In the genomic region with DNA sequence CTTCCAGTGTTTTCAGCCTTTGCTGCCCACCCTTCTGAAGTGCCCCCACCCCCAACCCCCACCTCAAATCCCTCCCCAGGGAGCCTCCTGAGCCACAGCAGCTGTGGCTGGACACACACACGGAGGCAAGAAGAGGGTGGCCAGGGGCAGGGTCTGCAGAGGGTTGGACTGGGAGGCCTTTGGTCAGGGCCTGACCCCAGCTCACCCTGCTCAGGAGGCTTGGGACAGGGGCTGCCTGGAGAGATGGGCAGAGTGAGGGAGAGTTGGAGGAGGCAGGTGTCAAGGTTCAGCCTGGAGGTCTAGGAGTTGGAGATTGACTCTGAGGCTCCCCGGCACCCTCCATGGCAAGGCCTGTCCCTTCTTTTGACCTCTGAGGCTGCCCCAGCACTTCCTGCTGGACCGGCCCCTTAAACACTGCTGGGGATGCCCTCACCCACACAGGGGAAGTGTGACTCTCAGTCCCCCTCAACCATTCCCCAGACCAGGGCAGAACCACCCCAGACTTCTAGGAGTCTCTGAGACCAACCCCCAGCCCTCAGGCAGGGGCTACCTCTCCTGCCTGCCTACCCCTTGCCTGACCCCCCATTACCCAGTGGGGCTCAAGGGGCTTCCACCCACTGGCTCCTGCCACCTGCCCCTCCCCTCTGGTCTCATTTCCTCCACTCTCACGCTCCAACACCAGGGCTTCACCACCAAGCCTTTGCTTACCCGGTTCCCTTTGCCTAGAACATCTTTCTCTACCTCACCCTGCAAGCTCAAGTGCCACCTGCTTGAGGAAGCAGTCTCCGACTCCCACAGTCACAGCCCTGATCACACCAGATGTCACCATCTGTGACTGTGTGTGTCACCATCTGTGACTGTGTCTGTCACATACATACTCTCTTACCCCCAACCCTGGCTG, we compare ENCODE assay signal across 1 cellular context.
TF ChIP-seq lines count a peak whose summit lies in the region.

No MANE protein-coding gene starts in this region.

TF ChIP-seq in SK-N-SH, 30 proteins besides CTCF, POLR2A, EP300 and RAD21 (continued from another document):
- TF ChIP-seq, protein P1, sequence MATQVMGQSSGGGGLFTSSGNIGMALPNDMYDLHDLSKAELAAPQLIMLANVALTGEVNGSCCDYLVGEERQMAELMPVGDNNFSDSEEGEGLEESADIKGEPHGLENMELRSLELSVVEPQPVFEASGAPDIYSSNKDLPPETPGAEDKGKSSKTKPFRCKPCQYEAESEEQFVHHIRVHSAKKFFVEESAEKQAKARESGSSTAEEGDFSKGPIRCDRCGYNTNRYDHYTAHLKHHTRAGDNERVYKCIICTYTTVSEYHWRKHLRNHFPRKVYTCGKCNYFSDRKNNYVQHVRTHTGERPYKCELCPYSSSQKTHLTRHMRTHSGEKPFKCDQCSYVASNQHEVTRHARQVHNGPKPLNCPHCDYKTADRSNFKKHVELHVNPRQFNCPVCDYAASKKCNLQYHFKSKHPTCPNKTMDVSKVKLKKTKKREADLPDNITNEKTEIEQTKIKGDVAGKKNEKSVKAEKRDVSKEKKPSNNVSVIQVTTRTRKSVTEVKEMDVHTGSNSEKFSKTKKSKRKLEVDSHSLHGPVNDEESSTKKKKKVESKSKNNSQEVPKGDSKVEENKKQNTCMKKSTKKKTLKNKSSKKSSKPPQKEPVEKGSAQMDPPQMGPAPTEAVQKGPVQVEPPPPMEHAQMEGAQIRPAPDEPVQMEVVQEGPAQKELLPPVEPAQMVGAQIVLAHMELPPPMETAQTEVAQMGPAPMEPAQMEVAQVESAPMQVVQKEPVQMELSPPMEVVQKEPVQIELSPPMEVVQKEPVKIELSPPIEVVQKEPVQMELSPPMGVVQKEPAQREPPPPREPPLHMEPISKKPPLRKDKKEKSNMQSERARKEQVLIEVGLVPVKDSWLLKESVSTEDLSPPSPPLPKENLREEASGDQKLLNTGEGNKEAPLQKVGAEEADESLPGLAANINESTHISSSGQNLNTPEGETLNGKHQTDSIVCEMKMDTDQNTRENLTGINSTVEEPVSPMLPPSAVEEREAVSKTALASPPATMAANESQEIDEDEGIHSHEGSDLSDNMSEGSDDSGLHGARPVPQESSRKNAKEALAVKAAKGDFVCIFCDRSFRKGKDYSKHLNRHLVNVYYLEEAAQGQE (IDR thresholded peaks at IDR 0.05; ENCODE audit: low read depth, low read length): no peak
